ENCODE assay signal across 2 cellular contexts in the genomic region with DNA sequence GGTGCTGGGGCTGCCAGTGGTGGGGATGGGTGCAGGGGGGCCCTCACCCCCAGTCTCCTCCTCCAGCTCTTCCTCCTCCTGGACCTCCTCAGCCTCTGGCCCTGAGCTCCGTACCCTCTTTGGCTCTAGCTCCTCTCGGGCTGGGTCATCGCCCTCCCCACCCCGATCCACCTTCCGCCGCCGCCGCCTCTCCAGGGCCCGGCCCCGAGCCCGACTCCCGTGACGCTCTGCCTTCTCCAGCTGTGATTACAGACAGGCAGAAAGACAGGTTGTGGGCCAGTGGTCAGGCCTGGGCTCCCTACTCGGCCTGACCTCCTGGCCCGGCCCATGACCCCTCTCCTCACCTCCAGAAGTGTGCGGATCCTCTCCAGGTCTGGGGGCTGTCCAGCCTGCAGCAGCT.
TF ChIP-seq lines count a peak whose summit lies in the region.

No MANE protein-coding gene starts in this region.

TF ChIP-seq in HepG2, 621 proteins besides CTCF, POLR2A, EP300 and RAD21:
- TF ChIP-seq AGO2 (optimal IDR thresholded peaks at IDR 0.05; ENCODE audit: low read depth, low read length) (peak; percentile 55), TOE1 (CRISPR knock-in tag; IDR thresholded peaks at IDR 0.05) (no peak)

TF ChIP-seq in GM12878, 131 proteins besides CTCF, POLR2A, EP300 and RAD21:
- TF ChIP-seq RBBP5 (conservative IDR thresholded peaks at IDR 0.05) = no peak
- TF ChIP-seq POLR2AphosphoS5 (IDR thresholded peaks at IDR 0.05; ENCODE audit: low read length) = peak; percentile 21; the same call in 1 of the 2 replicates
